In genomic region chr1:212749924-212750535, GRCh38 we compare ENCODE assay signal across 8 cellular contexts. TPM values are rescaled to one million over a fixed set of nuclear protein-coding genes. Genes with fewer than 3 reads are reported as not detected.
A peak's percentile ranks its signal among the peaks of the same experiment; 100 is the strongest.
DNase-seq lines count a peak whose midpoint lies in the region; ATAC-seq and TF ChIP-seq lines count a peak whose summit lies in the region.

No MANE protein-coding gene starts in this region.

- no peaks in the 10 kb centered on the region for H3K36me3 ChIP-seq in Panc1 (ENCODE audit: control insufficient read depth, insufficient read depth, low read length)
- no peaks in the 10 kb centered on the region for H3K36me3 ChIP-seq in uterus

- in situ Hi-C loops in Panc1 (cut with HindIII; ENCODE audit: low pct_unique_long_range_greater_than_20kb, low sequenced_read_pairs) = no loop called here

- no peak overlapping the region for H3K4me3 Mint-ChIP-seq in memory B cell

- H3K27me3 Mint-ChIP-seq in memory B cell = no peaks in the 10 kb centered on the region

- TF ChIP-seq CTCF in Panc1 (IDR thresholded peaks at IDR 0.05) (peak; percentile 87), uterus (IDR thresholded peaks at IDR 0.05) (peak in 2 of 4 experiments; percentile 20 to 59)

- no TSS peak for BruUV-seq in Panc1 (replicated peaks; lab: Mats Ljungman, UMichigan)

- CTCF ChIA-PET in Panc1 (lab: Charles Lee) = interaction anchor here (0.6 to 1.6 kb wide), 5 partner anchors 9 to 273 kb away, joined by 3 to 13 read pairs (median 3); no protein-coding TSS in a partner anchor

- peaks cover 6% of the 10 kb centered on the region for H3K36me3 Mint-ChIP-seq in memory B cell

- POLR2A ChIA-PET in Panc1 (lab: Charles Lee) = no interaction called here

- H3K27ac Mint-ChIP-seq in memory B cell = peak overlapping the region; percentile 80

- no peak overlapping the region for H3K27ac ChIP-seq in Panc1 (ENCODE audit: low read length)
- no peak overlapping the region for H3K27ac ChIP-seq in uterus

- H3K9me3 Mint-ChIP-seq in memory B cell = no peaks in the 10 kb centered on the region

- intact Hi-C loops in Panc1 (cut with micrococcal nuclease; ENCODE audit: unreplicated experiment) (no loop called here), uterus (cut with DNase I; ENCODE audit: low total_unique reads) (no loop called here)

- ATAC-seq in Panc1 = peak; percentile 89
- peak; percentile 52 for ATAC-seq in memory B cell (ENCODE audit: low read depth)
- ATAC-seq in GM18909 (IDR thresholded peaks at IDR 0.05; ENCODE audit: poor library complexity, unreplicated experiment) = no peak

- no peaks in the 10 kb centered on the region for H3K9me3 ChIP-seq in Panc1 (ENCODE audit: control insufficient read depth, insufficient read depth, low read depth, low read length)
- no peaks in the 10 kb centered on the region for H3K9me3 ChIP-seq in uterus

- no peaks in the 10 kb centered on the region for H3K4me1 ChIP-seq in Panc1 (ENCODE audit: control insufficient read depth, insufficient read depth, low read length)
- no peaks in the 10 kb centered on the region for H3K4me1 ChIP-seq in uterus

- no peaks in the 10 kb centered on the region for H3K27me3 ChIP-seq in Panc1 (ENCODE audit: control insufficient read depth, insufficient read depth, low read length)
- no peaks in the 10 kb centered on the region for H3K27me3 ChIP-seq in uterus

- TF ChIP-seq POLR2A in uterus (IDR thresholded peaks at IDR 0.05) = no peak

- peaks cover 31% of the 10 kb centered on the region for H3K4me1 Mint-ChIP-seq in memory B cell

- DNase-seq in SIG-M5 treated with dmso at 0.1 percent for 504 hours (lab: John Stamatoyannopoulos, UW; ENCODE audit: unreplicated experiment) = peak; percentile 49
- DNase-seq in SIG-M5 (lab: John Stamatoyannopoulos, UW) = no peak
- peak; percentile 52 for DNase-seq in HuH-7 (ENCODE audit: low spot score)
- DNase-seq in Panc1 (ENCODE audit: low read depth, low spot score) = peak; percentile 28
- DNase-seq in dermis blood vessel endothelial cell = peak; percentile 85
- peak in 1 of 2 donors; percentile 19 for DNase-seq in memory B cell (ENCODE audit: low spot score in 2 of 2)
- no peak for DNase-seq in uterus

- H3K4me3 ChIP-seq in Panc1 (ENCODE audit: low read depth in 2 of 2, low read length in 2 of 2) = no peak overlapping the region
- no peak overlapping the region for H3K4me3 ChIP-seq in uterus

RNA-seq across cellular contexts. Expression of gene NSL1, which starts 41.5 kb away (rescaled TPM):
- 21.8 TPM for total RNA-seq in Panc1 (2021; ENCODE audit: unreplicated experiment)
- polyA plus RNA-seq in Panc1 (2012; ENCODE audit: insufficient read length) = 13.2 TPM
- 41.7 and 50.6 TPM in 2 replicates for total RNA-seq in dermis blood vessel endothelial cell
- 10 to 100 TPM; 39.1 to 73.8 (median 60.5) TPM for total RNA-seq in uterus

RNA-seq across cellular contexts. Expression of gene TATDN3, which starts 41.7 kb away (rescaled TPM):
- total RNA-seq in Panc1 (2021; ENCODE audit: unreplicated experiment) = 9.5 TPM
- polyA plus RNA-seq in Panc1 (2012; ENCODE audit: insufficient read length) = 11.4 TPM
- total RNA-seq in dermis blood vessel endothelial cell = 7.8 and 12.1 TPM in 2 replicates
- 10 to 100 TPM in 3 of 4 donors, 1 to 10 TPM in 1; 8.2 to 27.4 (median 17.5) TPM for total RNA-seq in uterus

RNA-seq across cellular contexts. Expression of gene BATF3, which starts 50.4 kb away (rescaled TPM):
- total RNA-seq in Panc1 (2021; ENCODE audit: unreplicated experiment) (2.4 TPM), dermis blood vessel endothelial cell (1.7 and 2.4 TPM in 2 replicates), uterus (10 to 100 TPM in 1 of 4 donors, 1 to 10 TPM in 2, not detected in 1; 3.0 to 10.3 (median 3.5) TPM)
- 6.2 TPM for polyA plus RNA-seq in Panc1 (2012; ENCODE audit: insufficient read length)

Comparison
In these comparisons a context has a peak if more than half of its experiments do, and no peak if none do; other contexts are left out.
1. DNase-seq: peak in SIG-M5 treated with dmso at 0.1 percent for 504 hours (single experiment), HuH-7 (single experiment), Panc1 (single experiment) and dermis blood vessel endothelial cell (single experiment); none in SIG-M5 (single experiment) and uterus (0 of 2).